Comparison of ENCODE assay signal across 9 cellular contexts in genomic region chr15:67068724-67069400, GRCh38. TPM values are rescaled to one million over a fixed set of nuclear protein-coding genes. Genes with fewer than 3 reads are reported as not detected.
DNase-seq lines count a peak whose midpoint lies in the region; ATAC-seq and TF ChIP-seq lines count a peak whose summit lies in the region.
"Had no signal": no experiment of that assay in that cellular context is flagged by ENCODE, and none has a peak within 500 bp of the region (broad histone marks: within the 10 kb centered on the region; RNA-seq: fewer than 3 reads in every experiment).

No MANE protein-coding gene starts in this region.

- peak in 1 of 3 donors; percentile 40 for DNase-seq in CD4-positive, CD25-positive, alpha-beta regulatory T cell
- peak; percentile 48 to 81 for DNase-seq in NCI-H524 (lab: John Stamatoyannopoulos, UW)
- peak; percentile 34 for DNase-seq in central memory CD4-positive, alpha-beta T cell
- no peak for DNase-seq in neural progenitor cell (ENCODE audit: low spot score)
- DNase-seq in aorta = no peak
- no peak for DNase-seq in cerebellum (ENCODE audit: low spot score)

- peaks cover 3% of the 10 kb centered on the region for H3K36me3 ChIP-seq in CD4-positive, CD25-positive, alpha-beta regulatory T cell (ENCODE audit: control insufficient read depth, insufficient read depth, low read length)
- H3K36me3 ChIP-seq in neural progenitor cell (no peaks in the 10 kb centered on the region), aorta (ENCODE audit: control insufficient read depth in 1 of 2, insufficient read depth in 2 of 2, low read length in 1 of 2) (no peaks in the 10 kb centered on the region)

- TF ChIP-seq CTCF in neural progenitor cell (IDR thresholded peaks at IDR 0.05) = no peak

- peak overlapping the region; percentile 100 for H3K4me2 ChIP-seq in neural progenitor cell

- H3K9ac ChIP-seq in neural progenitor cell = no peak overlapping the region

- H3K4me1 Mint-ChIP-seq in CD4-positive, CD25-positive, alpha-beta regulatory T cell = peaks cover 14 to 73% (median 56%) of the 10 kb centered on the region in 4 donors
- H3K4me1 Mint-ChIP-seq in neural progenitor cell = peaks cover 58% of the 10 kb centered on the region

- H3K27ac ChIP-seq in CD4-positive, CD25-positive, alpha-beta regulatory T cell (ENCODE audit: insufficient read depth, low read length, poor library complexity, severe bottlenecking) = peak overlapping the region; percentile 47
- H3K27ac ChIP-seq in neural progenitor cell = no peak overlapping the region
- no peak overlapping the region for H3K27ac ChIP-seq in aorta (ENCODE audit: low read depth in 1 of 2, low read length in 2 of 2)
- H3K27ac ChIP-seq: SJSA1 had no signal

- peaks cover 52% of the 10 kb centered on the region for H3F3A ChIP-seq in neural progenitor cell (ENCODE audit: low read depth)

- H3K4me3 Mint-ChIP-seq in CD4-positive, CD25-positive, alpha-beta regulatory T cell = peak overlapping the region; percentile 90 to 98 (median 96)
- peak overlapping the region; percentile 99 for H3K4me3 Mint-ChIP-seq in neural progenitor cell

- no peak overlapping the region for H2AFZ ChIP-seq in neural progenitor cell (replicated peaks)

- peaks cover 72% of the 10 kb centered on the region for H3K4me1 ChIP-seq in CD4-positive, CD25-positive, alpha-beta regulatory T cell (ENCODE audit: control insufficient read depth, insufficient read depth, low read length, poor library complexity, severe bottlenecking)
- H3K4me1 ChIP-seq in neural progenitor cell (peaks cover 54% of the 10 kb centered on the region), aorta (ENCODE audit: control insufficient read depth in 1 of 2, insufficient read depth in 2 of 2, low read length in 2 of 2) (peaks cover 0 to 13% of the 10 kb centered on the region in 2 donors)

- peak overlapping the region; percentile 94 for H3K4me3 ChIP-seq in CD4-positive, CD25-positive, alpha-beta regulatory T cell (ENCODE audit: low read depth, low read length)
- H3K4me3 ChIP-seq in neural progenitor cell (peak overlapping the region; percentile 95), aorta (ENCODE audit: low read length in 2 of 2) (no peak overlapping the region)

- intact Hi-C loops in aorta (cut with DNase I) = loop anchor here (5.0 kb wide), 3 partner anchors 38 to 183 kb away; partner anchors contain the start of genes AAGAB (in 1 of the 2) and IQCH (in 1 of the 2)

- H3K9me3 Mint-ChIP-seq in CD4-positive, CD25-positive, alpha-beta regulatory T cell = no peaks in the 10 kb centered on the region
- H3K9me3 Mint-ChIP-seq in neural progenitor cell = no peaks in the 10 kb centered on the region

- 18 to 21% methylated on average over 6 of the region's 6 CpGs for WGBS in aorta, 2 donors

- peaks cover 77% of the 10 kb centered on the region for H3K79me2 ChIP-seq in neural progenitor cell (ENCODE audit: low read depth)

- peak in 1 of 2 donors; percentile 13 for ATAC-seq in CD4-positive, CD25-positive, alpha-beta regulatory T cell (ENCODE audit: low read depth in 2 of 2)
- ATAC-seq in aorta (ENCODE audit: low FRiP score) (no peak), HG03159 (IDR thresholded peaks at IDR 0.05; ENCODE audit: unreplicated experiment) (no peak), GM21529 (IDR thresholded peaks at IDR 0.05; ENCODE audit: unreplicated experiment) (no peak)

- H3K27ac Mint-ChIP-seq in CD4-positive, CD25-positive, alpha-beta regulatory T cell = peak overlapping the region; percentile 95 to 98 (median 96)
- peak overlapping the region; percentile 94 for H3K27ac Mint-ChIP-seq in neural progenitor cell

- H3K27me3 Mint-ChIP-seq in CD4-positive, CD25-positive, alpha-beta regulatory T cell = peaks cover 5% of the 10 kb centered on the region
- H3K27me3 Mint-ChIP-seq in neural progenitor cell (ENCODE audit: insufficient read depth, low read depth) = peaks cover 9% of the 10 kb centered on the region

- peaks cover 39% of the 10 kb centered on the region for H4K20me1 ChIP-seq in neural progenitor cell (ENCODE audit: low read depth)

- no peaks in the 10 kb centered on the region for H3K9me3 ChIP-seq in CD4-positive, CD25-positive, alpha-beta regulatory T cell (ENCODE audit: control insufficient read depth in 2 of 2, low read length in 2 of 2)
- H3K9me3 ChIP-seq in neural progenitor cell (ENCODE audit: low read depth) (no peaks in the 10 kb centered on the region), aorta (ENCODE audit: control insufficient read depth, low read length) (no peaks in the 10 kb centered on the region)
- H3K9me3 ChIP-seq: SJSA1 had no signal

- H3K36me3 Mint-ChIP-seq in CD4-positive, CD25-positive, alpha-beta regulatory T cell = peaks cover 19% of the 10 kb centered on the region
- H3K36me3 Mint-ChIP-seq in neural progenitor cell = peaks cover 20% of the 10 kb centered on the region

- no peaks in the 10 kb centered on the region for H3K27me3 ChIP-seq in CD4-positive, CD25-positive, alpha-beta regulatory T cell (ENCODE audit: control insufficient read depth, insufficient read depth, low read length)
- H3K27me3 ChIP-seq in neural progenitor cell (peaks cover 2% of the 10 kb centered on the region), aorta (ENCODE audit: control insufficient read depth in 1 of 2, insufficient read depth in 2 of 2, low read length in 1 of 2) (no peaks in the 10 kb centered on the region)
- H3K27me3 ChIP-seq: SJSA1 had no signal

RNA-seq across cellular contexts. Expression of gene SMAD3, which starts 3.5 kb away (rescaled TPM):
- total RNA-seq in CD4-positive, CD25-positive, alpha-beta regulatory T cell = 76.6 TPM
- polyA plus RNA-seq in CD4-positive, CD25-positive, alpha-beta regulatory T cell = 10 to 100 TPM; 12.0 to 17.0 (median 14.5) TPM
- total RNA-seq in neural progenitor cell (ENCODE audit: low replicate concordance) (12.5 and 14.3 TPM in 2 replicates), aorta (10 to 100 TPM; 65.9 to 90.8 TPM), cerebellum (10.4 TPM)
- polyA plus RNA-seq in aorta = 10 to 100 TPM in 1 of 2 donors, 1 to 10 TPM in 1; 7.1 to 44.1 TPM

Comparison
In these comparisons a context has a peak if more than half of its experiments do, and no peak if none do; other contexts are left out.
1. DNase-seq: peak in NCI-H524 (2 of 2) and central memory CD4-positive, alpha-beta T cell (single experiment); none in neural progenitor cell (single experiment), aorta (0 of 2) and cerebellum (single experiment).
2. H3K4me3 ChIP-seq: peak in CD4-positive, CD25-positive, alpha-beta regulatory T cell (single experiment) and neural progenitor cell (single experiment); none in aorta (0 of 2).